2 cellular contexts compared by ENCODE assay signal in genomic region chr11:61467609-61468401, GRCh38.
TF ChIP-seq lines count a peak whose summit lies in the region.

No MANE protein-coding gene starts in this region.

TF ChIP-seq in liver, 16 proteins besides CTCF, POLR2A, EP300 and RAD21:
- TF ChIP-seq NR2F2 (IDR thresholded peaks at IDR 0.05) (peak; percentile 77), ZBTB33 (IDR thresholded peaks at IDR 0.05) (no peak)

TF ChIP-seq in HepG2, 621 proteins besides CTCF, POLR2A, EP300 and RAD21:
- TF ChIP-seq HMGXB3 (CRISPR knock-in tag; IDR thresholded peaks at IDR 0.05; ENCODE audit: borderline replicate concordance), result no peak
- TF ChIP-seq ZSCAN20 (CRISPR knock-in tag; IDR thresholded peaks at IDR 0.05; ENCODE audit: borderline replicate concordance), result no peak
- TF ChIP-seq ZBTB7A (CRISPR knock-in tag; IDR thresholded peaks at IDR 0.05), result no peak
- no peak for TF ChIP-seq ZNF292 (CRISPR knock-in tag; IDR thresholded peaks at IDR 0.05; ENCODE audit: borderline replicate concordance, low read depth)
- no peak for TF ChIP-seq ZNF720 (CRISPR knock-in tag; IDR thresholded peaks at IDR 0.05)
- TF ChIP-seq NCOA1 (CRISPR knock-in tag; IDR thresholded peaks at IDR 0.05), result no peak
- TF ChIP-seq E2F1 (CRISPR knock-in tag; IDR thresholded peaks at IDR 0.05), result no peak
- TF ChIP-seq ZNF547 (CRISPR knock-in tag; IDR thresholded peaks at IDR 0.05), result no peak
